In the genomic region with DNA sequence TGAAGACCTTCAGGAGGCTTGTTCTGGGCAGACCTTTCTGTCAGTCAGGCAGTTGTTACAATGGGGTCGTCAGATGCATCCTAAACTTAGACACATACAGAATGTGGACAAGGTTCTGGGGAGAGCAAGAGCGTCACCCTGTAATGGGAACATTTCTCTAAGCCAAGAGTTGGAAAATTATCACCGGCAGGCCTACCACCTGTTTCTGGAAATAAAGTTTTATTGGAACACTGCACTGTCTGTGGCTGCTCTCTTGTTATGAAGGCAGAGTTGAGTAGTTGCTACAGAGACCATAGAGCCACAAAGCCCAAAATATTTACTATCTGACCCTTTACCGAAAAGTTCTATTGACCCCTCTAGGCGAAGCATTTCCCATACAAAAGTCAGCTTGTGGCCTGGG, we compare ENCODE assay signal across 25 cellular contexts.
"Had no signal": no experiment of that assay in that cellular context is flagged by ENCODE, and none has a peak within 500 bp of the region (broad histone marks: within the 10 kb centered on the region; RNA-seq: fewer than 3 reads in every experiment).

No MANE protein-coding gene starts in this region.

- ATAC-seq: foreskin keratinocyte, gastroesophageal sphincter, heart left ventricle, left colon, left lobe of liver, lower lobe of right lung, mucosa of descending colon had no signal

- H3K4me1 Mint-ChIP-seq: mesothelial cell of epicardium had no signal

- H3K27ac Mint-ChIP-seq: immature natural killer cell, mesothelial cell of epicardium had no signal

- H3K36me3 ChIP-seq: left ventricle myocardium inferior had no signal

- H3K9me3 Mint-ChIP-seq: immature natural killer cell had no signal

- H3K4me2 ChIP-seq: hepatocyte had no signal

- H3K4me1 ChIP-seq: esophagus muscularis mucosa, foreskin keratinocyte, gastroesophageal sphincter, heart left ventricle, left ventricle myocardium inferior, lower lobe of right lung had no signal

- H3K27ac ChIP-seq: coronary artery, dorsolateral prefrontal cortex, esophagus muscularis mucosa, foreskin keratinocyte, gastroesophageal sphincter, heart left ventricle, hepatocyte, left ventricle myocardium inferior, lower lobe of right lung had no signal

- H2AFZ ChIP-seq: hepatocyte had no signal

- H3K4me3 ChIP-seq: coronary artery, dorsolateral prefrontal cortex, esophagus muscularis mucosa, gastroesophageal sphincter, heart left ventricle, hepatocyte, left ventricle myocardium inferior, lower lobe of right lung, mucosa of descending colon had no signal

- H3K27me3 ChIP-seq: dorsolateral prefrontal cortex, esophagus muscularis mucosa, foreskin keratinocyte, gastroesophageal sphincter, heart left ventricle, hepatocyte had no signal

- H3K79me2 ChIP-seq: hepatocyte had no signal

- H3K4me3 Mint-ChIP-seq: immature natural killer cell, mesothelial cell of epicardium had no signal

- FAIRE-seq: colon, endothelial cell of umbilical vein, frontal cortex, kidney had no signal

- H3K9me3 ChIP-seq: esophagus muscularis mucosa, gastroesophageal sphincter, heart left ventricle, left ventricle myocardium inferior, lower lobe of right lung, mucosa of descending colon had no signal

- DNase-seq: dermis blood vessel endothelial cell; effector CD4-positive, alpha-beta T cell; effector memory CD4-positive, alpha-beta T cell; foreskin keratinocyte; heart left ventricle; hypothalamus; immature natural killer cell; islet precursor cell; kidney; kidney glomerular epithelial cell; left colon; left ventricle myocardium inferior; lower lobe of right lung; mesenchymal stem cell; mucosa of descending colon had no signal
